Comparison of ENCODE assay signal across 8 cellular contexts in genomic region chr1:181083842-181084605, GRCh38. TPM values are rescaled to one million over a fixed set of nuclear protein-coding genes. Genes with fewer than 3 reads are reported as not detected.
DNase-seq lines count a peak whose midpoint lies in the region; ATAC-seq, FAIRE-seq and TF ChIP-seq lines count a peak whose summit lies in the region.

No MANE protein-coding gene starts in this region.

- no peak for TF ChIP-seq EP300 in suprapubic skin (IDR thresholded peaks at IDR 0.05)

- no peaks in the 10 kb centered on the region for H3K9me3 Mint-ChIP-seq in Calu3 (ENCODE audit: low read depth, unreplicated experiment)
- H3K9me3 Mint-ChIP-seq in IgD-negative memory B cell, result no peaks in the 10 kb centered on the region

- no TSS peak for BruUV-seq in Calu3 (replicated peaks; lab: Mats Ljungman, UMichigan)

- peak; percentile 35 for ATAC-seq in GM19351 (IDR thresholded peaks at IDR 0.05; ENCODE audit: unreplicated experiment)

- intact Hi-C loops in Calu3 (cut with micrococcal nuclease; ENCODE audit: unreplicated experiment), result loop anchor here (1.0 to 5.0 kb wide), 4 partner anchors 45 to 202 kb away; no protein-coding TSS in a partner anchor
- intact Hi-C loops in adrenal gland (cut with DNase I), result no loop called here
- intact Hi-C loops in kidney (cut with DNase I), result loop anchor here (10.0 kb wide), 1 partner anchor 61 kb away; no protein-coding TSS in a partner anchor

- H3K27me3 Mint-ChIP-seq in Calu3 (ENCODE audit: unreplicated experiment) (peaks cover 8% of the 10 kb centered on the region), IgD-negative memory B cell (peaks cover 3% of the 10 kb centered on the region)

- H3K27ac ChIP-seq in adrenal gland (no peak overlapping the region), kidney (ENCODE audit: low read depth in 2 of 2, low read length in 2 of 2) (no peak overlapping the region), suprapubic skin (no peak overlapping the region)

- H3K27me3 ChIP-seq in adrenal gland (no peaks in the 10 kb centered on the region), suprapubic skin (no peaks in the 10 kb centered on the region)

- FAIRE-seq in kidney (lab: Jason Lieb, UNC), result no peak

- H3K36me3 ChIP-seq in adrenal gland (replicated peaks in 1 of 2) (no peaks in the 10 kb centered on the region), kidney (ENCODE audit: control insufficient read depth in 1 of 2, insufficient read depth in 2 of 2, low read length in 2 of 2) (no peaks in the 10 kb centered on the region), suprapubic skin (no peaks in the 10 kb centered on the region)

- no peak overlapping the region for H3K9ac ChIP-seq in kidney (ENCODE audit: low read length in 2 of 2)

- CTCF ChIA-PET in Calu3 (lab: Charles Lee), result interaction anchor here (0.6 to 1.5 kb wide), 13 partner anchors 11 to 202 kb away, joined by 3 to 40 read pairs (median 4); partner anchors contain the start of gene MR1

- H3K4me1 Mint-ChIP-seq in Calu3 (ENCODE audit: low read depth, unreplicated experiment) (no peaks in the 10 kb centered on the region), IgD-negative memory B cell (peaks cover 13 to 24% (median 17%) of the 10 kb centered on the region in 3 donors)

- H3K27ac Mint-ChIP-seq in Calu3 (ENCODE audit: unreplicated experiment) (no peak overlapping the region), IgD-negative memory B cell (peak overlapping the region; percentile 9 to 69 (median 69))

- no peaks in the 10 kb centered on the region for H3K9me3 ChIP-seq in adrenal gland (replicated peaks in 1 of 3)
- H3K9me3 ChIP-seq in kidney (ENCODE audit: control insufficient read depth in 1 of 2, low read length in 2 of 2), result no peaks in the 10 kb centered on the region
- H3K9me3 ChIP-seq in suprapubic skin, result no peaks in the 10 kb centered on the region

- no peak overlapping the region for H3K4me3 Mint-ChIP-seq in Calu3 (ENCODE audit: low read depth, unreplicated experiment)
- peak overlapping the region in 2 of 4 donors; percentile 29 to 52 for H3K4me3 Mint-ChIP-seq in IgD-negative memory B cell

- TF ChIP-seq POLR2A in adrenal gland (IDR thresholded peaks at IDR 0.05), result no peak
- no peak for TF ChIP-seq POLR2A in suprapubic skin (IDR thresholded peaks at IDR 0.05)

- H3K4me3 ChIP-seq in adrenal gland (no peak overlapping the region), kidney (ENCODE audit: low read length in 2 of 2) (no peak overlapping the region), suprapubic skin (no peak overlapping the region)

- WGBS in adrenal gland, 4 donors, result 30 to 41% (median 34%) methylated on average over 6 of the region's 6 CpGs
- 42% methylated on average over 6 of the region's 6 CpGs for WGBS in suprapubic skin

- DNase-seq in Calu3, result peak; percentile 65
- peak; percentile 46 for DNase-seq in SHP77 treated with DMSO at 0.1 percent for 48 hours (lab: John Stamatoyannopoulos, UW)
- DNase-seq in adrenal gland, result peak; percentile 46 to 86 (median 76)
- no peak for DNase-seq in kidney
- DNase-seq in suprapubic skin (ENCODE audit: low spot score in 2 of 2), result no peak
- no peak for DNase-seq in mesenteric fat pad (ENCODE audit: low spot score)

- H3K4me1 ChIP-seq in adrenal gland (replicated peaks in 1 of 2) (peaks cover 0 to 10% of the 10 kb centered on the region in 2 donors), kidney (ENCODE audit: control insufficient read depth in 1 of 2, insufficient read depth in 1 of 2, low read depth in 1 of 2, low read length in 2 of 2) (peaks cover 2 to 3% of the 10 kb centered on the region in 2 donors), suprapubic skin (peaks cover 15% of the 10 kb centered on the region)

- peak; percentile 66 for TF ChIP-seq CTCF in Calu3 (IDR thresholded peaks at IDR 0.05; ENCODE audit: unreplicated experiment)
- TF ChIP-seq CTCF in adrenal gland (IDR thresholded peaks at IDR 0.05), result peak; percentile 21 to 77 (median 70)
- peak; percentile 61 for TF ChIP-seq CTCF in kidney (IDR thresholded peaks at IDR 0.05; ENCODE audit: borderline replicate concordance, extremely low read depth, insufficient read depth)
- peak; percentile 13 to 39 for TF ChIP-seq CTCF in suprapubic skin (IDR thresholded peaks at IDR 0.05)

- H3K36me3 Mint-ChIP-seq in Calu3 (ENCODE audit: insufficient read depth, unreplicated experiment) (peaks cover 19% of the 10 kb centered on the region), IgD-negative memory B cell (no peaks in the 10 kb centered on the region)

RNA-seq across cellular contexts. Expression of gene IER5, which starts 4.5 kb away (rescaled TPM):
- total RNA-seq in Calu3 (2022), result 11.4 and 12.2 TPM in 2 replicates
- 31.0 TPM for polyA plus RNA-seq in IgD-negative memory B cell
- 10 to 100 TPM in 5 of 8 donors, 1 to 10 TPM in 3; 6.0 to 19.2 (median 10.9) TPM for total RNA-seq in adrenal gland
- 1 to 10 TPM; 2.0 to 8.1 (median 7.5) TPM for polyA plus RNA-seq in adrenal gland
- 11.0 TPM for total RNA-seq in kidney
- 3.9 TPM for polyA plus RNA-seq in kidney (ENCODE audit: insufficient read depth, low read depth, low replicate concordance)
- 10 to 100 TPM; 11.3 to 30.4 (median 24.4) TPM for total RNA-seq in suprapubic skin
- 9.9 TPM for total RNA-seq in mesenteric fat pad

RNA-seq across cellular contexts. Expression of gene MR1, which starts 50.2 kb away (rescaled TPM):
- total RNA-seq in Calu3 (2022) (10.0 and 11.3 TPM in 2 replicates), adrenal gland (10 to 100 TPM; 15.0 to 36.1 (median 29.3) TPM), kidney (29.3 TPM), suprapubic skin (10 to 100 TPM; 10.5 to 29.5 (median 14.5) TPM), mesenteric fat pad (14.2 TPM)
- polyA plus RNA-seq in IgD-negative memory B cell (28.3 TPM), adrenal gland (10 to 100 TPM in 1 of 3 donors, 1 to 10 TPM in 2; 3.9 to 26.4 (median 4.9) TPM), kidney (ENCODE audit: insufficient read depth, low read depth, low replicate concordance) (15.2 TPM)

Comparison
In these comparisons a context has a peak if more than half of its experiments do, and no peak if none do; other contexts are left out.
1. DNase-seq: peak in Calu3 (single experiment), SHP77 treated with DMSO at 0.1 percent for 48 hours (single experiment) and adrenal gland (7 of 7); none in kidney (single experiment), suprapubic skin (0 of 2) and mesenteric fat pad (single experiment).
2. intact Hi-C loops: an anchor here in Calu3 (1.0 to 5.0 kb wide) and kidney (10.0 kb wide); none called in adrenal gland.
3. Peak in every context shown above with its lines, with median percentiles within 50 percentile points of each other: CTCF ChIP-seq.